21 cellular contexts compared by ENCODE assay signal in the genomic region with DNA sequence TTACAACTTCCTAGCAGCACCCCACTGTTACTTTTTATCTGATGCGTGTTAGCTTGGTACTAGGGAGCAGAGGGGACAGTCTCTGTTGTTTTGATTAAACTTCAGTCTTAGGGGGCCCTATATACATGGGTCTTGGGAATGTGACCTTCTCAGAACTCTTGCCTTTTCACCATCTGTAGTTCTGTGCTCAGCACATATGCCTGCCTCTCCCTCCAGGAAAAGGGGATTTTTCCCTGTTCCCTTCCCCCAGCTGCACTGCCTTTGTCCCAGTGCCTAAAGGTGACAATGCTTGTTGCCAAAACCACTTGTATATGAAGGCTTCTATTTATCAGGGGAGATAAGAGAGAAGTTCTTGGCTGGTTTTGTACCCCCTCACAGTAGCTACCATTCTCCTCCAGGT. TPM values are rescaled to one million over a fixed set of nuclear protein-coding genes. Genes with fewer than 3 reads are reported as not detected.
DNase-seq lines count a peak whose midpoint lies in the region; ATAC-seq, FAIRE-seq and TF ChIP-seq lines count a peak whose summit lies in the region.
"Had no signal": no experiment of that assay in that cellular context is flagged by ENCODE, and none has a peak within 500 bp of the region (broad histone marks: within the 10 kb centered on the region; RNA-seq: fewer than 3 reads in every experiment).

No MANE protein-coding gene starts in this region.

- H4K20me1 ChIP-seq in GM23338 (replicated peaks; ENCODE audit: insufficient read depth) = no peaks in the 10 kb centered on the region
- no peaks in the 10 kb centered on the region for H4K20me1 ChIP-seq in H1 (replicated peaks in 1 of 2; ENCODE audit: control insufficient read depth in 1 of 2, insufficient read depth in 2 of 2, low read length in 2 of 2)
- H4K20me1 ChIP-seq: BLaER1 treated with 17β-estradiol and CSF1 and Interleukin-3, amounts not matched to agents 10 nM and 100 nM had no signal

- 0 out of 2 replicates have a peak overlapping the region, but pooled peaks have one; percentile 39 for H2AK5ac ChIP-seq in H1 (ENCODE audit: low read depth, low read length)
- no peak overlapping the region for H2AK5ac ChIP-seq in neuronal stem cell (ENCODE audit: low read depth, low read length)

- no peak overlapping the region for H4K5ac ChIP-seq in H1 (ENCODE audit: insufficient read length, low read depth, low read length)

- no peak for TF ChIP-seq POLR2A in H1 (IDR thresholded peaks at IDR 0.05; ENCODE audit: control extremely low read depth in 1 of 2, low read depth in 2 of 2, low read length in 2 of 2)

- H3K36me3 Mint-ChIP-seq in GM23338 (ENCODE audit: low read depth) (no peaks in the 10 kb centered on the region), WTC11 (no peaks in the 10 kb centered on the region), nephron progenitor cell (ENCODE audit: low read depth) (no peaks in the 10 kb centered on the region)

- H3K36me3 ChIP-seq in GM23338 (ENCODE audit: insufficient read depth) = no peaks in the 10 kb centered on the region
- no peaks in the 10 kb centered on the region for H3K36me3 ChIP-seq in H1 (ENCODE audit: control insufficient read depth in 2 of 4, insufficient read depth in 4 of 4, low read length in 3 of 4)
- H3K36me3 ChIP-seq in neuronal stem cell (replicated peaks in 1 of 2; ENCODE audit: control insufficient read depth in 2 of 2, insufficient read depth in 2 of 2, low read length in 2 of 2) = no peaks in the 10 kb centered on the region
- H3K36me3 ChIP-seq: BLaER1 treated with 17β-estradiol and CSF1 and Interleukin-3, amounts not matched to agents 10 nM and 100 nM had no signal

- H3K27ac Mint-ChIP-seq in GM23338 = no peak overlapping the region
- H3K27ac Mint-ChIP-seq in WTC11 = no peak overlapping the region
- no peak overlapping the region for H3K27ac Mint-ChIP-seq in nephron progenitor cell
- H3K27ac Mint-ChIP-seq: B cell; CD8-positive, alpha-beta memory T cell had no signal

- DNase-seq in GM23338 (ENCODE audit: low spot score) (no peak), WTC11 (ENCODE audit: low spot score) (no peak), H1 (ENCODE audit: low read depth in 1 of 2, low spot score in 2 of 2) (no peak), neuronal stem cell (ENCODE audit: low spot score) (no peak), nephron progenitor cell (no peak)
- DNase-seq: CD8-positive, alpha-beta memory T cell; COR-L47; DMS 273 treated with DMSO at 0.1 percent for 48 hours; DMS53; DND-41; EL; GM23248; H7; IMR-90 had no signal

- H3K79me1 ChIP-seq in H1 (ENCODE audit: low read depth, low read length) = no peaks in the 10 kb centered on the region
- H3K79me1 ChIP-seq in neuronal stem cell (ENCODE audit: low read depth, low read length) = no peaks in the 10 kb centered on the region

- H3K4me1 ChIP-seq in GM23338 (ENCODE audit: insufficient read depth) = peaks cover 10% of the 10 kb centered on the region
- H3K4me1 ChIP-seq in H1 (replicated peaks in 1 of 4; ENCODE audit: control insufficient read depth in 3 of 4, insufficient read depth in 4 of 4, low read length in 3 of 4) = peaks cover 0 to 6% (median 3%) of the 10 kb centered on the region in 4 experiments; a peak in 4 of 7 replicates
- H3K4me1 ChIP-seq in neuronal stem cell (ENCODE audit: control insufficient read depth in 2 of 2, insufficient read depth in 1 of 2, low read depth in 1 of 2, low read length in 2 of 2) = peaks cover 0 to 2% of the 10 kb centered on the region in 2 donors

- 55% methylated on average over 1 of the region's 1 CpG; no CpG with 5 or more reads in 1 of the 2 experiments for WGBS in H1 (ENCODE audit: extremely low coverage in 1 of 2, insufficient coverage in 1 of 2, insufficient read length in 1 of 2, insufficient replicate concordance in 2 of 2, low coverage in 1 of 2, low lambda C conversion rate in 2 of 2, missing lambda C conversion rate in 1 of 2), 2 experiments
- no CpG with 5 or more reads among the region's 1 CpG for WGBS in neuronal stem cell (ENCODE audit: extremely low coverage in 2 of 2, insufficient read length in 2 of 2, insufficient replicate concordance in 1 of 2), 2 donors

- H3K4me3 Mint-ChIP-seq in GM23338 (no peak overlapping the region), WTC11 (no peak overlapping the region), nephron progenitor cell (no peak overlapping the region)
- H3K4me3 Mint-ChIP-seq: B cell; CD8-positive, alpha-beta memory T cell had no signal

- H3K23ac ChIP-seq in H1 (ENCODE audit: insufficient read length) (no peak overlapping the region), neuronal stem cell (ENCODE audit: low read depth, low read length, poor library complexity) (no peak overlapping the region)

- ATAC-seq in GM23338 (peak; percentile 58), WTC11 (peak; percentile 56), GM19351 (IDR thresholded peaks at IDR 0.05; ENCODE audit: unreplicated experiment) (no peak)
- ATAC-seq: GM12878 had no signal

- H2BK12ac ChIP-seq in H1 (ENCODE audit: low read depth, low read length) = 0 out of 2 replicates have a peak overlapping the region, but pooled peaks have one; percentile 39
- no peak overlapping the region for H2BK12ac ChIP-seq in neuronal stem cell (ENCODE audit: low read length)

- TF ChIP-seq EP300 in H1 (IDR thresholded peaks at IDR 0.05; ENCODE audit: borderline replicate concordance in 1 of 2, low read depth in 2 of 2, low read length in 2 of 2) = no peak

- CTCF ChIA-PET in WTC11 (lab: Charles Lee) = no interaction called here
- CTCF ChIA-PET in H1 (lab: Charles Lee; ENCODE audit: partially characterized antibody) = interaction anchor here (1.1 to 1.3 kb wide), 2 partner anchors 13 to 63 kb away, joined by 3 to 4 read pairs; no protein-coding TSS in a partner anchor

- H3K14ac ChIP-seq in H1 (ENCODE audit: insufficient read length) = no peak overlapping the region
- no peak overlapping the region for H3K14ac ChIP-seq in neuronal stem cell (ENCODE audit: low read length)

- no peaks in the 10 kb centered on the region for H3K23me2 ChIP-seq in H1 (ENCODE audit: low read depth, low read length)

- H3K27me3 Mint-ChIP-seq in GM23338 (ENCODE audit: insufficient read depth, low read depth, poor library complexity) (no peaks in the 10 kb centered on the region), WTC11 (ENCODE audit: low read depth) (no peaks in the 10 kb centered on the region), nephron progenitor cell (ENCODE audit: low read depth, poor library complexity) (peaks cover 2% of the 10 kb centered on the region)

- H2BK15ac ChIP-seq in H1 (ENCODE audit: low read length) (no peak overlapping the region), neuronal stem cell (ENCODE audit: low read length) (no peak overlapping the region)

- H3K4me2 ChIP-seq in GM23338 = 0 out of 2 replicates have a peak overlapping the region, but pooled peaks have one; percentile 31
- H3K4me2 ChIP-seq in H1 (ENCODE audit: insufficient read depth in 1 of 2, low read depth in 2 of 2, low read length in 2 of 2) = peak overlapping the region in 1 of 2 experiments; percentile 8; a peak in 1 of 4 replicates
- no peak overlapping the region for H3K4me2 ChIP-seq in neuronal stem cell (ENCODE audit: insufficient read depth, low read length, poor library complexity, severe bottlenecking)
- H3K4me2 ChIP-seq: BLaER1 treated with 17β-estradiol and CSF1 and Interleukin-3, amounts not matched to agents 10 nM and 100 nM had no signal

- H3K4me3 ChIP-seq in GM23338 (no peak overlapping the region), H1 (ENCODE audit: extremely low read depth in 1 of 4, insufficient read depth in 2 of 4, low read depth in 3 of 4, low read length in 4 of 4) (no peak overlapping the region), neuronal stem cell (ENCODE audit: low read length in 2 of 2) (no peak overlapping the region)
- H3K4me3 ChIP-seq: BLaER1 treated with 17β-estradiol and CSF1 and Interleukin-3, amounts not matched to agents 10 nM and 100 nM; GM12878; GM23248 had no signal

- H3K27ac ChIP-seq in GM23338 (ENCODE audit: low read depth) (no peak overlapping the region), H1 (ENCODE audit: low read depth, low read length) (no peak overlapping the region; the same call in 1 of the 2 replicates), neuronal stem cell (replicated peaks; ENCODE audit: low read length) (no peak overlapping the region)
- H3K27ac ChIP-seq: BLaER1 treated with 17β-estradiol and CSF1 and Interleukin-3, amounts not matched to agents 10 nM and 100 nM; GM23248 had no signal

- POLR2A ChIA-PET in WTC11 (lab: Charles Lee) (no interaction called here), H1 (lab: Charles Lee; ENCODE audit: partially characterized antibody) (no interaction called here)

- H3K79me2 ChIP-seq in GM23338 (replicated peaks; ENCODE audit: insufficient read depth) (no peaks in the 10 kb centered on the region), H1 (ENCODE audit: control insufficient read depth in 1 of 2, insufficient read depth in 2 of 2, low read length in 2 of 2) (no peaks in the 10 kb centered on the region)

- no peak overlapping the region for H4K91ac ChIP-seq in H1 (replicated peaks; ENCODE audit: insufficient read length, low read length)
- no peak overlapping the region for H4K91ac ChIP-seq in neuronal stem cell (ENCODE audit: low read depth, low read length, poor library complexity)

- no peaks in the 10 kb centered on the region for H3K9me3 ChIP-seq in H1 (ENCODE audit: insufficient read depth in 2 of 2, low read depth in 1 of 2, low read length in 1 of 2)
- no peaks in the 10 kb centered on the region for H3K9me3 ChIP-seq in neuronal stem cell (replicated peaks in 1 of 2; ENCODE audit: control insufficient read depth in 2 of 2, insufficient read depth in 1 of 2, low read depth in 1 of 2, low read length in 2 of 2)

- no peaks in the 10 kb centered on the region for H3K9me3 Mint-ChIP-seq in GM23338
- H3K9me3 Mint-ChIP-seq in WTC11 = peaks cover 7% of the 10 kb centered on the region
- H3K9me3 Mint-ChIP-seq in nephron progenitor cell = no peaks in the 10 kb centered on the region

- H3K9me2 ChIP-seq in GM23338 (ENCODE audit: insufficient read depth) = no peaks in the 10 kb centered on the region

- TF ChIP-seq CTCF in GM23338 (conservative IDR thresholded peaks at IDR 0.05; ENCODE audit: low read depth in 2 of 2) (no peak), WTC11 (IDR thresholded peaks at IDR 0.05) (no peak), H1 (IDR thresholded peaks at IDR 0.05; ENCODE audit: control extremely low read depth in 1 of 3, insufficient read depth in 1 of 3, low read depth in 1 of 3, low read length in 3 of 3) (no peak), nephron progenitor cell (IDR thresholded peaks at IDR 0.05) (no peak)

- H3K18ac ChIP-seq in H1 (ENCODE audit: extremely low read depth, low read length) (no peak overlapping the region), neuronal stem cell (ENCODE audit: low read length) (no peak overlapping the region)

- TF ChIP-seq RAD21 in H1 (IDR thresholded peaks at IDR 0.05 in 1 of 2, conservative IDR thresholded peaks at IDR 0.05 in 1 of 2; ENCODE audit: low read depth in 2 of 2, low read length in 2 of 2) = no peak

- no peak overlapping the region for H2BK120ac ChIP-seq in H1 (replicated peaks; ENCODE audit: low read depth, low read length)
- no peak overlapping the region for H2BK120ac ChIP-seq in neuronal stem cell (ENCODE audit: low read depth, low read length)

- no peak overlapping the region for H3K4ac ChIP-seq in H1 (replicated peaks; ENCODE audit: insufficient read length, low read depth, low read length)
- no peak overlapping the region for H3K4ac ChIP-seq in neuronal stem cell (ENCODE audit: low read length)

- H3K4me1 Mint-ChIP-seq in GM23338 (peaks cover 19% of the 10 kb centered on the region), WTC11 (peaks cover 24% of the 10 kb centered on the region), nephron progenitor cell (peaks cover under 1% of the 10 kb centered on the region)

- H3K27me3 ChIP-seq in GM23338 (ENCODE audit: insufficient read depth) (no peaks in the 10 kb centered on the region), H1 (replicated peaks in 1 of 4; ENCODE audit: control insufficient read depth in 3 of 4, extremely low read depth in 1 of 4, insufficient read depth in 3 of 4, low read length in 3 of 4) (no peaks in the 10 kb centered on the region), neuronal stem cell (ENCODE audit: control insufficient read depth in 3 of 3, insufficient read depth in 3 of 3, low read depth in 1 of 3, low read length in 3 of 3) (no peaks in the 10 kb centered on the region)
- H3K27me3 ChIP-seq: BLaER1 treated with 17β-estradiol and CSF1 and Interleukin-3, amounts not matched to agents 10 nM and 100 nM had no signal

- H4K8ac ChIP-seq in H1 (ENCODE audit: extremely low read depth, insufficient read depth, low read length) = no peak overlapping the region
- no peak overlapping the region for H4K8ac ChIP-seq in neuronal stem cell (ENCODE audit: low read depth, low read length)

- H2AFZ ChIP-seq in GM23338 (peak overlapping the region; percentile 87), H1 (ENCODE audit: low read length) (peak overlapping the region; percentile 95; the same call in 1 of the 2 replicates), neuronal stem cell (ENCODE audit: low read length) (peak overlapping the region; percentile 14)
- H2AFZ ChIP-seq: GM23248 had no signal

- H2BK5ac ChIP-seq in H1 (ENCODE audit: low read depth, low read length) = no peak overlapping the region
- no peak overlapping the region for H2BK5ac ChIP-seq in neuronal stem cell (ENCODE audit: low read length)

- H3K56ac ChIP-seq in H1 (replicated peaks; ENCODE audit: insufficient read length, low read depth, low read length) = no peak overlapping the region

- no peak for FAIRE-seq in H1 (lab: Jason Lieb, UNC)
- FAIRE-seq: GM12878, GM19239, HTR-8/SVneo had no signal

- H3K9ac ChIP-seq in H1 (replicated peaks in 1 of 4; ENCODE audit: extremely low read depth in 1 of 4, low read depth in 3 of 4, low read length in 3 of 4) = no peak overlapping the region
- H3K9ac ChIP-seq in neuronal stem cell (ENCODE audit: low read depth, low read length, poor library complexity) = no peak overlapping the region
- H3K9ac ChIP-seq: BLaER1 treated with 17β-estradiol and CSF1 and Interleukin-3, amounts not matched to agents 10 nM and 100 nM; GM23248 had no signal

- H2BK20ac ChIP-seq in H1 (ENCODE audit: low read length) = no peak overlapping the region

- H3F3A ChIP-seq in GM23338 (replicated peaks; ENCODE audit: low read depth) = no peaks in the 10 kb centered on the region

RNA-seq across cellular contexts. Expression of a gene that starts 9.8 kb away (rescaled TPM):
- 5.0 and 7.3 TPM in 2 replicates for total RNA-seq in GM23338 (2014; rRNA removed; shearing (Covaris generic))
- polyA plus RNA-seq in GM23338 (2016; fragmentation: Nextera tagmentation; extraction: Ambion mirVana) (3.4 and 4.2 TPM in 2 replicates), H1 (2011; rRNA removed) (1.3 and 1.8 TPM in 2 replicates)
- 5.8 to 10.6 TPM (median 7.4 TPM) in 3 replicates for total RNA-seq in WTC11 (2021)
- 6.3 and 8.3 TPM in 2 replicates for total RNA-seq in H1 (2021; fragmentation: NEBNext Ultra II Directional; extraction: Animal tissue kit (Norgen Biotek cat#: 25700))
- 2.3 TPM for polyA plus RNA-seq in H1 (2011; cell fraction: cytosol; rRNA removed)
- 3.1 TPM for polyA plus RNA-seq in H1 (2011; cell fraction: nucleus; rRNA removed)
- polyA plus RNA-seq in H1 (2012, experiment 1 of 2) = 3.2 to 4.8 TPM (median 3.7 TPM) in 4 replicates
- polyA plus RNA-seq in H1 (2012, experiment 2 of 2) = 0.55 TPM
- polyA plus RNA-seq in H1 (2013, experiment 1 of 2) = 3.9 TPM
- polyA plus RNA-seq in H1 (2013, experiment 2 of 2) = 2.9 TPM
- polyA minus RNA-seq in H1 (2011; rRNA and poly(A)+ RNA removed) = 4.5 and 6.2 TPM in 2 replicates
- 6.6 TPM for polyA minus RNA-seq in H1 (2011; cell fraction: cytosol; rRNA and poly(A)+ RNA removed)
- polyA minus RNA-seq in H1 (2011; cell fraction: nucleus; rRNA and poly(A)+ RNA removed) = 6.7 TPM
- polyA plus RNA-seq in neuronal stem cell (2013, experiment 1 of 2) = 2.0 TPM
- 1.9 TPM for polyA plus RNA-seq in neuronal stem cell (2013, experiment 2 of 2)
- total RNA-seq: G401 had no signal

Comparison
In these comparisons a context has a peak if more than half of its experiments do, and no peak if none do; other contexts are left out.
1. H2AFZ ChIP-seq: peak in every context shown above with its lines; median percentile 95 in H1; 87 in GM23338; 14 in neuronal stem cell.